Comparison of ENCODE assay signal across 1 cellular context in genomic region chr11:27041141-27041869, GRCh38.
TF ChIP-seq lines count a peak whose summit lies in the region.

No MANE protein-coding gene starts in this region.

TF ChIP-seq in HepG2, 621 proteins besides CTCF, POLR2A, EP300 and RAD21:
- TF ChIP-seq ZNF713 (CRISPR knock-in tag; IDR thresholded peaks at IDR 0.05) (no peak), ZNF597 (CRISPR knock-in tag; IDR thresholded peaks at IDR 0.05) (no peak), MTF2 (CRISPR knock-in tag; IDR thresholded peaks at IDR 0.05; ENCODE audit: borderline replicate concordance) (no peak), KLF15 (CRISPR knock-in tag; IDR thresholded peaks at IDR 0.05; ENCODE audit: borderline replicate concordance) (no peak), ZNF34 (CRISPR knock-in tag; IDR thresholded peaks at IDR 0.05; ENCODE audit: borderline replicate concordance) (no peak), SOX13 (IDR thresholded peaks at IDR 0.05) (no peak), SOX13 (CRISPR knock-in tag; conservative IDR thresholded peaks at IDR 0.05 in 1 of 2, IDR thresholded peaks at IDR 0.05 in 1 of 2) (no peak), ZBTB7A (CRISPR knock-in tag; IDR thresholded peaks at IDR 0.05) (no peak)
